12 cellular contexts compared by ENCODE assay signal in genomic region chr5:1387059-1387755, GRCh38. TPM values are rescaled to one million over a fixed set of nuclear protein-coding genes. Genes with fewer than 3 reads are reported as not detected.
A peak's percentile ranks its signal among the peaks of the same experiment; 100 is the strongest.
DNase-seq lines count a peak whose midpoint lies in the region; ATAC-seq and TF ChIP-seq lines count a peak whose summit lies in the region.
"Had no signal": no experiment of that assay in that cellular context is flagged by ENCODE, and none has a peak within 500 bp of the region (broad histone marks: within the 10 kb centered on the region; RNA-seq: fewer than 3 reads in every experiment).

No MANE protein-coding gene starts in this region.

- no peak overlapping the region for H3K4me3 ChIP-seq in OCI-LY7 (ENCODE audit: low read depth, low read length, poor library complexity, severe bottlenecking)

- H3K79me2 ChIP-seq in OCI-LY7 (ENCODE audit: insufficient read depth, low read depth, low read length): no peaks in the 10 kb centered on the region

- peaks cover 20% of the 10 kb centered on the region for H3K4me1 ChIP-seq in OCI-LY7 (ENCODE audit: insufficient read depth, low read length, poor library complexity, severe bottlenecking)

- peak overlapping the region; percentile 68 for H3K4me2 ChIP-seq in OCI-LY7 (ENCODE audit: low read length)

- intact Hi-C loops in OCI-LY7 (cut with micrococcal nuclease; ENCODE audit: unreplicated experiment): no loop called here

- POLR2A ChIA-PET in OCI-LY7 (lab: Charles Lee): interaction anchor here (3.1 kb wide), 1 partner anchor 45 kb away, joined by 11 read pairs; no protein-coding TSS in a partner anchor

- CTCF ChIA-PET in OCI-LY7 (lab: Charles Lee; ENCODE audit: unreplicated experiment): no interaction called here

- H3K9me2 ChIP-seq in OCI-LY7 (ENCODE audit: insufficient read depth, low read length): no peaks in the 10 kb centered on the region

- H3K27ac ChIP-seq in OCI-LY7 (ENCODE audit: low read depth, low read length, poor library complexity, severe bottlenecking): no peak overlapping the region
- H3K27ac ChIP-seq: epithelial cell of prostate, GM23248 had no signal

- BruUV-seq in OCI-LY7 (replicated peaks; lab: Mats Ljungman, UMichigan): no TSS peak

- no peaks in the 10 kb centered on the region for H3K36me3 Mint-ChIP-seq in stimulated activated naive CD8-positive, alpha-beta T cell treated with anti-CD3 and anti-CD28 coated beads, Interleukin-15, Interleukin-2, amounts not matched to agents 100 ng/mL and 50 ng/mL, for 24 hours (ENCODE audit: low read depth)
- peaks cover 3% of the 10 kb centered on the region for H3K36me3 Mint-ChIP-seq in endothelial cell (ENCODE audit: low read depth, unreplicated experiment)

- H3K27me3 Mint-ChIP-seq in stimulated activated naive CD8-positive, alpha-beta T cell treated with anti-CD3 and anti-CD28 coated beads, Interleukin-15, Interleukin-2, amounts not matched to agents 100 ng/mL and 50 ng/mL, for 24 hours: no peaks in the 10 kb centered on the region
- peaks cover 31% of the 10 kb centered on the region for H3K27me3 Mint-ChIP-seq in endothelial cell (ENCODE audit: unreplicated experiment)

- H2AFZ ChIP-seq in OCI-LY7 (ENCODE audit: low read length): no peak overlapping the region; the same call in 1 of the 2 replicates

- H3K36me3 ChIP-seq in OCI-LY7 (ENCODE audit: insufficient read depth, low read length): no peaks in the 10 kb centered on the region
- H3K36me3 ChIP-seq: right lobe of liver had no signal

- H3K9me3 ChIP-seq in OCI-LY7 (ENCODE audit: low read length): no peaks in the 10 kb centered on the region
- H3K9me3 ChIP-seq: right lobe of liver had no signal

- no peaks in the 10 kb centered on the region for H3K9me3 Mint-ChIP-seq in stimulated activated naive CD8-positive, alpha-beta T cell treated with anti-CD3 and anti-CD28 coated beads, Interleukin-15, Interleukin-2, amounts not matched to agents 100 ng/mL and 50 ng/mL, for 24 hours
- no peaks in the 10 kb centered on the region for H3K9me3 Mint-ChIP-seq in endothelial cell (ENCODE audit: unreplicated experiment)

- peak overlapping the region; percentile 90 for H3K27ac Mint-ChIP-seq in stimulated activated naive CD8-positive, alpha-beta T cell treated with anti-CD3 and anti-CD28 coated beads, Interleukin-15, Interleukin-2, amounts not matched to agents 100 ng/mL and 50 ng/mL, for 24 hours
- no peak overlapping the region for H3K27ac Mint-ChIP-seq in endothelial cell (ENCODE audit: unreplicated experiment)

- H3K4me1 Mint-ChIP-seq in stimulated activated naive CD8-positive, alpha-beta T cell treated with anti-CD3 and anti-CD28 coated beads, Interleukin-15, Interleukin-2, amounts not matched to agents 100 ng/mL and 50 ng/mL, for 24 hours (ENCODE audit: low read depth): peaks cover 18% of the 10 kb centered on the region
- peaks cover 10% of the 10 kb centered on the region for H3K4me1 Mint-ChIP-seq in endothelial cell (ENCODE audit: unreplicated experiment)

- peak overlapping the region; percentile 91 for H3K4me3 Mint-ChIP-seq in stimulated activated naive CD8-positive, alpha-beta T cell treated with anti-CD3 and anti-CD28 coated beads, Interleukin-15, Interleukin-2, amounts not matched to agents 100 ng/mL and 50 ng/mL, for 24 hours
- H3K4me3 Mint-ChIP-seq in endothelial cell (ENCODE audit: unreplicated experiment): peak overlapping the region; percentile 64

- H4K20me1 ChIP-seq in OCI-LY7 (ENCODE audit: insufficient read depth, low read length): no peaks in the 10 kb centered on the region

- no peak for ATAC-seq in stimulated activated naive CD8-positive, alpha-beta T cell treated with anti-CD3 and anti-CD28 coated beads, Interleukin-15, Interleukin-2, amounts not matched to agents 100 U/mL and 50 U/mL, for 24 hours
- no peak for ATAC-seq in GM21526 (IDR thresholded peaks at IDR 0.05; ENCODE audit: low FRiP score, unreplicated experiment)
- no peak for ATAC-seq in HG02938 (IDR thresholded peaks at IDR 0.05; ENCODE audit: unreplicated experiment)
- ATAC-seq in HG03139 (IDR thresholded peaks at IDR 0.05; ENCODE audit: unreplicated experiment): no peak

- no peak for DNase-seq in stimulated activated naive CD8-positive, alpha-beta T cell treated with anti-CD3 and anti-CD28 coated beads, Interleukin-15, Interleukin-2, amounts not matched to agents 100 U/mL and 50 U/mL, for 24 hours
- DNase-seq in OCI-LY7 (ENCODE audit: low spot score) (no peak), endothelial cell (ENCODE audit: low spot score) (no peak), activated gamma-delta T cell (lab: John Stamatoyannopoulos, UW) (no peak)
- DNase-seq: NCI-H1930 had no signal

- no peak for TF ChIP-seq CTCF in OCI-LY7 (conservative IDR thresholded peaks at IDR 0.05; ENCODE audit: low read length)
- TF ChIP-seq CTCF in endothelial cell (IDR thresholded peaks at IDR 0.05; ENCODE audit: unreplicated experiment): no peak

RNA-seq across cellular contexts. Expression of gene CLPTM1L, which starts 42.3 kb away (rescaled TPM):
- total RNA-seq in OCI-LY7 (2014; rRNA removed; shearing (Covaris generic)): 356 and 395 TPM in 2 replicates
- total RNA-seq in OCI-LY7 (2022): 395 and 396 TPM in 2 replicates
- total RNA-seq in endothelial cell (ENCODE audit: unreplicated experiment): 86.6 TPM

RNA-seq across cellular contexts. Expression of gene SLC6A3, which starts 58.0 kb away (rescaled TPM):
- total RNA-seq in OCI-LY7 (2014; rRNA removed; shearing (Covaris generic)): 0.05 TPM in 1 of 2 replicates, not detected in the other
- total RNA-seq in OCI-LY7 (2022): not detected in 2 replicates
- 0.10 TPM for total RNA-seq in endothelial cell (ENCODE audit: unreplicated experiment)
- total RNA-seq: GM23248, right lobe of liver had no signal
